15 cellular contexts compared by ENCODE assay signal in the genomic region with DNA sequence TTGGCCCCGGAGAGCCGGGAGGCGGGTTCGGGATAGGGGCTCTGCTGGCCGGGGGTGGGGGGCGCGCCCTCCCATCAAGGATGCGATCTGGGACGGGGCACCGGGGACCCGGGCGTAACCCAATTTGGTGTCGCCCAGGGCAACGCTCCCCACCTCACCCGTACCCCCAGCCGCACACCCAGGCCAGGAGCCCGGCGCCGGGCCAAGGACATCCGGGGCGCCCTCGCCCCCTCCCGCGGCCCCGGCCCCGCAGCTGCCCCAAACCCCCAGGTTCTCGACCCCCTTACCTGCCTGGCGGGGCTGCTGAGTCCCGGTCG. TPM values are rescaled to one million over a fixed set of nuclear protein-coding genes. Genes with fewer than 3 reads are reported as not detected.
DNase-seq lines count a peak whose midpoint lies in the region; ATAC-seq, FAIRE-seq and TF ChIP-seq lines count a peak whose summit lies in the region.
"Had no signal": no experiment of that assay in that cellular context is flagged by ENCODE, and none has a peak within 500 bp of the region (broad histone marks: within the 10 kb centered on the region; RNA-seq: fewer than 3 reads in every experiment).

No MANE protein-coding gene starts in this region.

- no peak for FAIRE-seq in K562 (lab: Jason Lieb, UNC)

- TF ChIP-seq EP300 in K562 (IDR thresholded peaks at IDR 0.05; ENCODE audit: low read length) (no peak), upper lobe of left lung (IDR thresholded peaks at IDR 0.05) (no peak)

- TF ChIP-seq CTCF in cardiac muscle cell (IDR thresholded peaks at IDR 0.05; ENCODE audit: low read depth, low read length) (no peak), K562 (IDR thresholded peaks at IDR 0.05 in 2 of 3, conservative IDR thresholded peaks at IDR 0.05 in 1 of 3; ENCODE audit: insufficient read depth in 2 of 3, low read depth in 1 of 3, low read length in 3 of 3) (no peak), lower lobe of right lung (IDR thresholded peaks at IDR 0.05) (no peak), upper lobe of left lung (IDR thresholded peaks at IDR 0.05) (no peak)

- intact Hi-C loops in Right ventricle myocardium inferior (cut with DNase I): no loop called here
- intact Hi-C loops in K562 (cut with micrococcal nuclease): no loop called here
- intact Hi-C loops in lower lobe of right lung (cut with DNase I): no loop called here

- POLR2A ChIA-PET in K562 (lab: Yijun Ruan, JAX): no interaction called here

- TF ChIP-seq POLR2A in K562 (conservative IDR thresholded peaks at IDR 0.05) (no peak), upper lobe of left lung (IDR thresholded peaks at IDR 0.05) (no peak)

- H3K79me2 ChIP-seq in K562 (ENCODE audit: control insufficient read depth, insufficient read depth, low read length): no peaks in the 10 kb centered on the region

- ATAC-seq in Right ventricle myocardium inferior (no peak), K562 (no peak), lower lobe of right lung (no peak), upper lobe of left lung (ENCODE audit: low FRiP score in 2 of 2) (no peak)
- ATAC-seq: esophagus mucosa; natural killer cell treated with Interleukin-12 subunit alpha and Interleukin-12 subunit beta and Interleukin-15 and Interleukin-18, amount 100 ng/mL, for 72 hours had no signal

- DNase-seq in cardiac muscle cell (ENCODE audit: low read depth in 1 of 2, low spot score in 1 of 2) (no peak), Right ventricle myocardium inferior (ENCODE audit: missing footprints) (no peak), K562 (ENCODE audit: extremely low read depth in 1 of 4, low spot score in 3 of 4) (no peak), lower lobe of right lung (no peak), upper lobe of left lung (peak in 1 of 2 donors; percentile 77)
- no peak for DNase-seq in activated CD4-positive, alpha-beta T cell treated with anti-CD3 and anti-CD28 coated beads for 1 hour
- DNase-seq in activated naive CD4-positive, alpha-beta T cell treated with Interleukin-2 at 50 U/mL for 16 hours: no peak
- DNase-seq in effector memory CD4-positive, alpha-beta T cell: no peak
- DNase-seq: kidney glomerular epithelial cell; NCI-H82; stimulated activated CD4-positive, alpha-beta T cell treated with anti-CD3 and anti-CD28 coated beads, Interleukin-2, amount 100 ng/mL, for 24 hours had no signal

- H3K9me3 ChIP-seq in cardiac muscle cell (ENCODE audit: low read depth) (no peaks in the 10 kb centered on the region), K562 (replicated peaks; ENCODE audit: control insufficient read depth, insufficient read depth, low read depth, low read length) (no peaks in the 10 kb centered on the region), lower lobe of right lung (no peaks in the 10 kb centered on the region), upper lobe of left lung (no peaks in the 10 kb centered on the region)
- H3K9me3 ChIP-seq in effector memory CD4-positive, alpha-beta T cell (ENCODE audit: control insufficient read depth, low read length): no peaks in the 10 kb centered on the region

- CTCF ChIA-PET in K562 (lab: Yijun Ruan, JAX; ENCODE audit: low intra/inter-chr PET ratio): no interaction called here

- no peak overlapping the region; a peak in 1 of 4 replicates for H3K9ac ChIP-seq in K562 (ENCODE audit: insufficient read depth in 1 of 2, low read depth in 2 of 2, low read length in 2 of 2)

- H3K4me1 ChIP-seq in cardiac muscle cell (ENCODE audit: low read depth) (peaks cover 6% of the 10 kb centered on the region), K562 (replicated peaks in 1 of 2; ENCODE audit: control insufficient read depth in 2 of 2, insufficient read depth in 2 of 2, low read length in 2 of 2) (peaks cover 8 to 60% of the 10 kb centered on the region in 2 experiments), lower lobe of right lung (peaks cover 11% of the 10 kb centered on the region), upper lobe of left lung (peaks cover 14 to 28% (median 19%) of the 10 kb centered on the region in 4 donors)
- H3K4me1 ChIP-seq in effector memory CD4-positive, alpha-beta T cell (ENCODE audit: control insufficient read depth, insufficient read depth, low read length, poor library complexity, severe bottlenecking): peaks cover 13% of the 10 kb centered on the region

- H3K4me3 ChIP-seq in cardiac muscle cell (peak overlapping the region; percentile 41), K562 (no peak overlapping the region), lower lobe of right lung (peak overlapping the region; percentile 27), upper lobe of left lung (peak overlapping the region in 3 of 4 donors; percentile 10 to 35 (median 21))
- no peak overlapping the region for H3K4me3 ChIP-seq in effector memory CD4-positive, alpha-beta T cell (ENCODE audit: insufficient read depth, low read depth, low read length, poor library complexity, severe bottlenecking)

- no TSS peak for BruUV-seq in K562 (replicated peaks; lab: Mats Ljungman, UMichigan)

- H3K36me3 ChIP-seq in cardiac muscle cell (no peaks in the 10 kb centered on the region), K562 (ENCODE audit: control insufficient read depth, insufficient read depth, low read length) (no peaks in the 10 kb centered on the region), lower lobe of right lung (no peaks in the 10 kb centered on the region), upper lobe of left lung (no peaks in the 10 kb centered on the region)
- no peaks in the 10 kb centered on the region for H3K36me3 ChIP-seq in effector memory CD4-positive, alpha-beta T cell (ENCODE audit: control insufficient read depth, insufficient read depth, low read length)

- H3K27me3 ChIP-seq in cardiac muscle cell (peaks cover 34% of the 10 kb centered on the region), K562 (ENCODE audit: control insufficient read depth in 2 of 2, insufficient read depth in 2 of 2, low read length in 2 of 2) (peaks cover 8 to 33% of the 10 kb centered on the region in 2 experiments; a peak in 4 of 5 replicates), lower lobe of right lung (ENCODE audit: low read depth) (peaks cover 70% of the 10 kb centered on the region), upper lobe of left lung (peaks cover 2 to 34% (median 23%) of the 10 kb centered on the region in 4 donors)
- peaks cover 21% of the 10 kb centered on the region for H3K27me3 ChIP-seq in effector memory CD4-positive, alpha-beta T cell (replicated peaks; ENCODE audit: control insufficient read depth, insufficient read depth, low read length, poor library complexity, severe bottlenecking)

- 6% methylated on average over 6 of the region's 30 CpGs for WGBS in K562 (ENCODE audit: insufficient coverage, low coverage, missing lambda C conversion rate)
- 3% methylated on average over 6 of the region's 30 CpGs; no CpG with 5 or more reads in 1 of the 2 donors for WGBS in upper lobe of left lung, 2 donors

- TF ChIP-seq RAD21 in K562 (CRISPR knock-in tag; conservative IDR thresholded peaks at IDR 0.05 in 1 of 2, IDR thresholded peaks at IDR 0.05 in 1 of 2): no peak

- H3K9me1 ChIP-seq in K562 (ENCODE audit: control insufficient read depth, insufficient read depth, low read length): no peaks in the 10 kb centered on the region

- peaks cover 5% of the 10 kb centered on the region; the same call in 1 of the 2 replicates for H4K20me1 ChIP-seq in K562 (replicated peaks; ENCODE audit: control insufficient read depth, insufficient read depth, low read length)

- H3K27ac ChIP-seq in cardiac muscle cell (no peak overlapping the region), K562 (ENCODE audit: extremely low read depth, low read depth, low read length) (no peak overlapping the region), lower lobe of right lung (no peak overlapping the region), upper lobe of left lung (no peak overlapping the region)
- no peak overlapping the region for H3K27ac ChIP-seq in effector memory CD4-positive, alpha-beta T cell (ENCODE audit: insufficient read depth, low read length, poor library complexity, severe bottlenecking)

- H3K4me2 ChIP-seq in K562 (ENCODE audit: insufficient read depth, low read length): no peak overlapping the region

- H2AFZ ChIP-seq in K562 (ENCODE audit: low read depth, low read length): no peak overlapping the region

- in situ Hi-C loops in K562 (cut with MboI): no loop called here

RNA-seq across cellular contexts. Expression of gene SHANK1, which starts 0.5 kb away (rescaled TPM):
- total RNA-seq in cardiac muscle cell: 2.9 and 8.7 TPM in 2 replicates
- 0.71 and 2.0 TPM in 2 replicates for polyA plus RNA-seq in cardiac muscle cell
- total RNA-seq in Right ventricle myocardium inferior: 0.22 TPM
- 1.1 and 2.3 TPM in 2 replicates for total RNA-seq in K562 (2011; cell fraction: chromatin; rRNA removed; ENCODE audit: low replicate concordance)
- 0.53 and 1.3 TPM in 2 replicates for total RNA-seq in K562 (2011; cell fraction: nucleolus; rRNA removed)
- total RNA-seq in K562 (2011; cell fraction: nucleoplasm; rRNA removed): 1.8 and 2.4 TPM in 2 replicates
- 0.65 and 0.73 TPM in 2 replicates for total RNA-seq in K562 (2014; rRNA removed)
- total RNA-seq in K562 (2014; rRNA removed; fragmentation: Illumina TruSeq; extraction: Trizol): 0.29 and 0.55 TPM in 2 replicates
- 0.33 and 0.57 TPM in 2 replicates for total RNA-seq in K562 (2015; rRNA removed; fragmentation: Illumina TruSeq; extraction: Trizol)
- 1.3 and 1.8 TPM in 2 replicates for total RNA-seq in K562 (2021)
- 0.33 and 0.61 TPM in 2 replicates for polyA plus RNA-seq in K562 (2011; rRNA removed)
- polyA plus RNA-seq in K562 (2011; cell fraction: cytosol; rRNA removed): 0.66 and 2.6 TPM in 2 replicates
- 1.0 and 1.7 TPM in 2 replicates for polyA plus RNA-seq in K562 (2011; cell fraction: nucleus; rRNA removed)
- polyA plus RNA-seq in K562 (2012): 0.69 and 1.3 TPM in 2 replicates
- 0.64 and 1.8 TPM in 2 replicates for polyA plus RNA-seq in K562 (2014; fragmentation: Illumina TruSeq; extraction: Trizol)
- polyA plus RNA-seq in K562 (2014; fragmentation: Nextera tagmentation; extraction: Ambion mirVana): not detected
- polyA plus RNA-seq in K562 (2014; rRNA removed): 0.52 and 1.6 TPM in 2 replicates
- polyA minus RNA-seq in K562 (2011; rRNA and poly(A)+ RNA removed): 0.18 and 0.42 TPM in 2 replicates
- polyA minus RNA-seq in K562 (2011; cell fraction: cytosol; rRNA and poly(A)+ RNA removed): 0.86 and 1.2 TPM in 2 replicates
- polyA minus RNA-seq in K562 (2011; cell fraction: nucleus; rRNA and poly(A)+ RNA removed): 0.56 and 1.3 TPM in 2 replicates
- 0.71 TPM for total RNA-seq in lower lobe of right lung
- total RNA-seq in upper lobe of left lung: under 1 TPM in 2 of 6 donors, not detected in 4; 0.40 to 0.54 TPM
- total RNA-seq: natural killer cell treated with Interleukin-12 subunit alpha and Interleukin-12 subunit beta and Interleukin-15 and Interleukin-18, amount 100 ng/mL, for 72 hours had no signal

RNA-seq across cellular contexts. Expression of gene CLEC11A, which starts 4.1 kb away (rescaled TPM):
- total RNA-seq in cardiac muscle cell (12.5 and 16.6 TPM in 2 replicates), Right ventricle myocardium inferior (4.0 TPM), K562 (2014; rRNA removed) (32.7 and 34.8 TPM in 2 replicates), K562 (2014; rRNA removed; fragmentation: Illumina TruSeq; extraction: Trizol) (2.5 and 2.7 TPM in 2 replicates), K562 (2015; rRNA removed; fragmentation: Illumina TruSeq; extraction: Trizol) (16.1 and 16.7 TPM in 2 replicates), K562 (2021) (31.3 and 31.4 TPM in 2 replicates), lower lobe of right lung (9.8 TPM), upper lobe of left lung (10 to 100 TPM in 4 of 6 donors, 1 to 10 TPM in 2; 3.9 to 19.6 (median 15.9) TPM)
- polyA plus RNA-seq in cardiac muscle cell (26.7 and 29.4 TPM in 2 replicates), K562 (2011; rRNA removed) (3.0 and 17.4 TPM in 2 replicates), K562 (2014; fragmentation: Illumina TruSeq; extraction: Trizol) (3.4 and 8.3 TPM in 2 replicates), K562 (2014; fragmentation: Nextera tagmentation; extraction: Ambion mirVana) (under 1 TPM; 0.39 to 0.46 TPM), K562 (2014; rRNA removed) (31.8 and 43.9 TPM in 2 replicates)
- total RNA-seq in K562 (2011; cell fraction: chromatin; rRNA removed; ENCODE audit: low replicate concordance): 0.69 and 6.7 TPM in 2 replicates
- total RNA-seq in K562 (2011; cell fraction: nucleolus; rRNA removed): 14.3 and 15.2 TPM in 2 replicates
- total RNA-seq in K562 (2011; cell fraction: nucleoplasm; rRNA removed): 7.3 and 8.3 TPM in 2 replicates
- 26.3 and 38.6 TPM in 2 replicates for polyA plus RNA-seq in K562 (2011; cell fraction: cytosol; rRNA removed)
- 42.7 and 43.1 TPM in 2 replicates for polyA plus RNA-seq in K562 (2011; cell fraction: nucleus; rRNA removed)
- polyA plus RNA-seq in K562 (2012): 32.9 and 74.8 TPM in 2 replicates
- polyA minus RNA-seq in K562 (2011; rRNA and poly(A)+ RNA removed): 0.49 and 1.0 TPM in 2 replicates
- polyA minus RNA-seq in K562 (2011; cell fraction: cytosol; rRNA and poly(A)+ RNA removed): 1.6 and 12.8 TPM in 2 replicates
- polyA minus RNA-seq in K562 (2011; cell fraction: nucleus; rRNA and poly(A)+ RNA removed): 5.9 and 7.9 TPM in 2 replicates

RNA-seq across cellular contexts. Expression of gene GPR32, which starts 51.2 kb away (rescaled TPM):
- total RNA-seq in cardiac muscle cell (not detected in 2 replicates), Right ventricle myocardium inferior (not detected), K562 (2014; rRNA removed) (not detected in 2 replicates), K562 (2014; rRNA removed; fragmentation: Illumina TruSeq; extraction: Trizol) (not detected in 2 replicates), K562 (2015; rRNA removed; fragmentation: Illumina TruSeq; extraction: Trizol) (not detected in 2 replicates), K562 (2021) (0.18 TPM in 1 of 2 replicates, not detected in the other), lower lobe of right lung (not detected), upper lobe of left lung (not detected)
- polyA plus RNA-seq in cardiac muscle cell (not detected in 2 replicates), K562 (2011; rRNA removed) (not detected in 2 replicates), K562 (2014; fragmentation: Illumina TruSeq; extraction: Trizol) (not detected in 2 replicates), K562 (2014; fragmentation: Nextera tagmentation; extraction: Ambion mirVana) (not detected), K562 (2014; rRNA removed) (not detected in 2 replicates)
- not detected in 2 replicates for total RNA-seq in K562 (2011; cell fraction: chromatin; rRNA removed; ENCODE audit: low replicate concordance)
- total RNA-seq in K562 (2011; cell fraction: nucleolus; rRNA removed): not detected in 2 replicates
- total RNA-seq in K562 (2011; cell fraction: nucleoplasm; rRNA removed): not detected in 2 replicates
- not detected in 2 replicates for polyA plus RNA-seq in K562 (2011; cell fraction: cytosol; rRNA removed)
- not detected in 2 replicates for polyA plus RNA-seq in K562 (2011; cell fraction: nucleus; rRNA removed)
- polyA plus RNA-seq in K562 (2012): 0.07 and 0.12 TPM in 2 replicates
- not detected in 2 replicates for polyA minus RNA-seq in K562 (2011; rRNA and poly(A)+ RNA removed)
- polyA minus RNA-seq in K562 (2011; cell fraction: cytosol; rRNA and poly(A)+ RNA removed): not detected in 2 replicates
- polyA minus RNA-seq in K562 (2011; cell fraction: nucleus; rRNA and poly(A)+ RNA removed): not detected in 2 replicates
- total RNA-seq: A172; activated T-cell treated with anti-CD3 and anti-CD28 coated beads, Interleukin-2, amount 50 U/mL, for 4 hours; esophagus mucosa; natural killer cell treated with Interleukin-12 subunit alpha and Interleukin-12 subunit beta and Interleukin-15 and Interleukin-18, amount 100 ng/mL, for 72 hours had no signal

Comparison
In these comparisons a context has a peak if more than half of its experiments do, and no peak if none do; other contexts are left out.
1. H3K4me3 ChIP-seq: peak in cardiac muscle cell (single experiment), lower lobe of right lung (single experiment) and upper lobe of left lung (3 of 4); none in K562 (single experiment) and effector memory CD4-positive, alpha-beta T cell (single experiment).